14 cellular contexts compared by ENCODE assay signal in the genomic region with DNA sequence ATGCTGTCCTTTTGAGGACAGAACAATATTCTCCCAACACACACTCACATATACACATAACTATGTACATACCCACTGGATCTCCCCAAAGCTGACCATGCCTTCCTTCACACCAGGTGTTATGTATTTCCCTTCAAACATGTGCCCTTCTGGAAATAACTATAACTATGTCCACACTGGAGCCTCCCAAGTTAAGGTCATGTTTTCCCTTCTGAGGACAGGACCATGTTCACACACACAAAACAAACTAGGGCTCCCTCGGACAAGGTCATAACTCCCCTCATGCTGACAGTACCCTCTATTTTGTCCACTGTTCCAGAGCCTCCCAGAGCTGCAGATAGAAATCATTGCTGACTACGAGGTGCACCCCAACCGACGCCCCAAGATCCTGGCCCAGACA. TPM values are rescaled to one million over a fixed set of nuclear protein-coding genes. Genes with fewer than 3 reads are reported as not detected.
DNase-seq lines count a peak whose midpoint lies in the region; ATAC-seq and TF ChIP-seq lines count a peak whose summit lies in the region.
"Had no signal": no experiment of that assay in that cellular context is flagged by ENCODE, and none has a peak within 500 bp of the region (broad histone marks: within the 10 kb centered on the region; RNA-seq: fewer than 3 reads in every experiment).

No MANE protein-coding gene starts in this region.

- H3K9me2 ChIP-seq in SK-N-SH: no peaks in the 10 kb centered on the region

- peaks cover 35 to 37% of the 10 kb centered on the region in 2 experiments for H3K36me3 ChIP-seq in SK-N-SH (replicated peaks in 1 of 2; ENCODE audit: control insufficient read depth in 1 of 2, insufficient read depth in 2 of 2, low read length in 1 of 2)
- peaks cover 50% of the 10 kb centered on the region for H3K36me3 ChIP-seq in adipocyte (ENCODE audit: control insufficient read depth, insufficient read depth, low read length, severe bottlenecking)
- H3K36me3 ChIP-seq in upper lobe of right lung: peaks cover 47% of the 10 kb centered on the region

- H3K4me3 Mint-ChIP-seq in Calu3 (ENCODE audit: low read depth, unreplicated experiment) (no peak overlapping the region), progenitor cell of endocrine pancreas (ENCODE audit: low read depth) (no peak overlapping the region)
- H3K4me3 Mint-ChIP-seq: activated naive CD4-positive, alpha-beta T cell treated with anti-CD3 and anti-CD28 coated beads for 36 hours; mesothelial cell of epicardium; stimulated activated memory B cell treated with anti-CD40 and anti-IgM and Interleukin-4, amounts not matched to agents 10 μg/mL and 1 μg/mL and 100 μg/mL, for 72 hours had no signal

- H3K27ac Mint-ChIP-seq in Calu3 (ENCODE audit: unreplicated experiment) (peak overlapping the region; percentile 24), progenitor cell of endocrine pancreas (peak overlapping the region; percentile 10)
- H3K27ac Mint-ChIP-seq: mesothelial cell of epicardium had no signal

- H3K4me1 ChIP-seq in SK-N-SH (ENCODE audit: control insufficient read depth in 1 of 2, insufficient read depth in 2 of 2, low read depth in 1 of 2, low read length in 1 of 2): no peaks in the 10 kb centered on the region
- H3K4me1 ChIP-seq in adipocyte (ENCODE audit: control insufficient read depth, insufficient read depth, low read length): no peaks in the 10 kb centered on the region
- peaks cover 7% of the 10 kb centered on the region for H3K4me1 ChIP-seq in upper lobe of right lung

- TF ChIP-seq EP300 in SK-N-SH (IDR thresholded peaks at IDR 0.05; ENCODE audit: borderline replicate concordance in 1 of 2, low read depth in 1 of 2, low read length in 1 of 2): no peak

- H3K27me3 ChIP-seq in SK-N-SH (ENCODE audit: insufficient read depth) (no peaks in the 10 kb centered on the region), adipocyte (replicated peaks; ENCODE audit: control insufficient read depth, insufficient read depth, low read length) (no peaks in the 10 kb centered on the region), upper lobe of right lung (no peaks in the 10 kb centered on the region)

- H3K36me3 Mint-ChIP-seq in Calu3 (ENCODE audit: insufficient read depth, unreplicated experiment): peaks cover 62% of the 10 kb centered on the region
- peaks cover 15% of the 10 kb centered on the region for H3K36me3 Mint-ChIP-seq in progenitor cell of endocrine pancreas (ENCODE audit: insufficient read depth)

- H3K9me3 Mint-ChIP-seq in Calu3 (ENCODE audit: low read depth, unreplicated experiment): no peaks in the 10 kb centered on the region
- no peaks in the 10 kb centered on the region for H3K9me3 Mint-ChIP-seq in progenitor cell of endocrine pancreas (ENCODE audit: low read depth)
- H3K9me3 Mint-ChIP-seq: activated naive CD4-positive, alpha-beta T cell treated with anti-CD3 and anti-CD28 coated beads for 36 hours; mesothelial cell of epicardium; stimulated activated memory B cell treated with anti-CD40 and anti-IgM and Interleukin-4, amounts not matched to agents 10 μg/mL and 1 μg/mL and 100 μg/mL, for 72 hours had no signal

- H3K27me3 Mint-ChIP-seq in Calu3 (ENCODE audit: unreplicated experiment) (no peaks in the 10 kb centered on the region), progenitor cell of endocrine pancreas (no peaks in the 10 kb centered on the region)
- H3K27me3 Mint-ChIP-seq: stimulated activated memory B cell treated with anti-CD40 and anti-IgM and Interleukin-4, amounts not matched to agents 10 μg/mL and 1 μg/mL and 100 μg/mL, for 72 hours had no signal

- POLR2A ChIA-PET in SK-N-SH (lab: Yijun Ruan, JAX): interaction anchor here (0.7 to 1.6 kb wide), 2 partner anchors 14 to 15 kb away, joined by 3 to 9 read pairs; a partner anchor contains a TSS

- TF ChIP-seq RAD21 in SK-N-SH (IDR thresholded peaks at IDR 0.05; ENCODE audit: low read length): no peak

- H4K20me1 ChIP-seq in SK-N-SH (ENCODE audit: insufficient read depth): 0 out of 2 replicates have a peak, but pooled peaks cover 3% of the 10 kb centered on the region

- CTCF ChIA-PET in SK-N-SH (lab: Yijun Ruan, JAX) (interaction anchor here (1.3 to 8.4 kb wide), 3 partner anchors 43 to 148 kb away, joined by 3 to 164 read pairs (median 3); a partner anchor contains a TSS), Calu3 (lab: Charles Lee) (no interaction called here)

- H3F3A ChIP-seq in SK-N-SH (replicated peaks; ENCODE audit: insufficient read depth): peaks cover 18% of the 10 kb centered on the region

- BruUV-seq in Calu3 (replicated peaks; lab: Mats Ljungman, UMichigan): no TSS peak

- peak; percentile 11; the same call in 2 of the 3 replicates for ATAC-seq in SK-N-SH treated with all-trans-retinoic acid at 6 μM for 48 hours
- ATAC-seq in upper lobe of right lung: no peak

- no peak for DNase-seq in SK-N-SH
- DNase-seq in Calu3: no peak
- no peak for DNase-seq in adipocyte (ENCODE audit: low read depth)
- no peak for DNase-seq in progenitor cell of endocrine pancreas (ENCODE audit: low spot score, unreplicated experiment)
- no peak for DNase-seq in RKO (ENCODE audit: low spot score)
- no peak for DNase-seq in caudate nucleus (lab: John Stamatoyannopoulos, UW)
- DNase-seq in upper lobe of right lung: no peak
- DNase-seq: 8988T; activated naive CD4-positive, alpha-beta T cell treated with anti-CD3 and anti-CD28 coated beads for 36 hours; NCI-H1436; NCI-H226 had no signal

- WGBS in SK-N-SH (ENCODE audit: low lambda C conversion rate): 91% methylated on average over 4 of the region's 4 CpGs

- H3K9me3 ChIP-seq in SK-N-SH (no peaks in the 10 kb centered on the region), adipocyte (ENCODE audit: control insufficient read depth, low read length) (no peaks in the 10 kb centered on the region), upper lobe of right lung (no peaks in the 10 kb centered on the region)

- intact Hi-C loops in Calu3 (cut with micrococcal nuclease; ENCODE audit: unreplicated experiment): no loop called here
- intact Hi-C loops in upper lobe of right lung (cut with DNase I): no loop called here

- no peak overlapping the region for H3K9ac ChIP-seq in SK-N-SH
- H3K9ac ChIP-seq in adipocyte (ENCODE audit: low read length): peak overlapping the region; percentile 13

- no peaks in the 10 kb centered on the region for H3K4me1 Mint-ChIP-seq in Calu3 (ENCODE audit: low read depth, unreplicated experiment)
- H3K4me1 Mint-ChIP-seq in progenitor cell of endocrine pancreas (ENCODE audit: low read depth): peaks cover 2% of the 10 kb centered on the region

- H3K27ac ChIP-seq in SK-N-SH (ENCODE audit: low read depth in 2 of 2, low read length in 1 of 2) (no peak overlapping the region), caudate nucleus (ENCODE audit: low read depth, low read length) (no peak overlapping the region), upper lobe of right lung (no peak overlapping the region)

- TF ChIP-seq CTCF in SK-N-SH (IDR thresholded peaks at IDR 0.05) (no peak), Calu3 (IDR thresholded peaks at IDR 0.05; ENCODE audit: unreplicated experiment) (no peak), progenitor cell of endocrine pancreas (IDR thresholded peaks at IDR 0.05; ENCODE audit: unreplicated experiment) (no peak), upper lobe of right lung (IDR thresholded peaks at IDR 0.05) (no peak)

- peaks cover 4% of the 10 kb centered on the region; the same call in 1 of the 2 replicates for H3K79me2 ChIP-seq in SK-N-SH (ENCODE audit: insufficient read depth)

- H2AFZ ChIP-seq in SK-N-SH (ENCODE audit: low read depth): no peak overlapping the region

- no peak overlapping the region for H3K4me2 ChIP-seq in SK-N-SH

- no peak overlapping the region for H3K4me3 ChIP-seq in SK-N-SH (ENCODE audit: low read depth in 2 of 2, low read length in 1 of 2)
- H3K4me3 ChIP-seq in adipocyte (ENCODE audit: low read length): no peak overlapping the region
- no peak overlapping the region for H3K4me3 ChIP-seq in upper lobe of right lung

TF ChIP-seq in SK-N-SH treated with all-trans-retinoic acid at 6 μM for 48 hours, 23 proteins besides CTCF, POLR2A, EP300 and RAD21 (continues in another document):
- TF ChIP-seq GLIS3 (CRISPR knock-in tag; IDR thresholded peaks at IDR 0.05): no peak
- TF ChIP-seq TOX (CRISPR knock-in tag; IDR thresholded peaks at IDR 0.05; ENCODE audit: borderline replicate concordance): no peak
- no peak for TF ChIP-seq ISL1 (CRISPR knock-in tag; IDR thresholded peaks at IDR 0.05)
- TF ChIP-seq TCF4 (CRISPR knock-in tag; IDR thresholded peaks at IDR 0.05; ENCODE audit: borderline replicate concordance): no peak
- TF ChIP-seq RARB (CRISPR knock-in tag; IDR thresholded peaks at IDR 0.05): no peak

TF ChIP-seq in SK-N-SH, 30 proteins besides CTCF, POLR2A, EP300 and RAD21 (continues in another document):
- TF ChIP-seq JUND (IDR thresholded peaks at IDR 0.05): no peak
- TF ChIP-seq TEAD4 (IDR thresholded peaks at IDR 0.05; ENCODE audit: borderline replicate concordance, insufficient read depth): no peak
- no peak for TF ChIP-seq EZH2phosphoT487 (IDR thresholded peaks at IDR 0.05; ENCODE audit: borderline replicate concordance, low read depth)
- no peak for TF ChIP-seq SIN3A (IDR thresholded peaks at IDR 0.05; ENCODE audit: borderline replicate concordance, low read depth, low read length)

RNA-seq across cellular contexts. Expression of a gene that starts 7.8 kb away (rescaled TPM):
- 4.0 and 4.3 TPM in 2 replicates for polyA plus RNA-seq in SK-N-SH (2012; rRNA removed)
- polyA plus RNA-seq in SK-N-SH (2012; cell fraction: cytosol; rRNA removed): 1.8 and 2.5 TPM in 2 replicates
- 2.7 and 3.2 TPM in 2 replicates for polyA plus RNA-seq in SK-N-SH (2012; cell fraction: nucleus; rRNA removed)
- total RNA-seq in Calu3 (2022): 13.6 and 15.5 TPM in 2 replicates
- total RNA-seq in progenitor cell of endocrine pancreas: 10.0 and 11.3 TPM in 2 replicates
- total RNA-seq in upper lobe of right lung: 6.9 TPM

RNA-seq across cellular contexts. Expression of a gene that starts 8.0 kb away (rescaled TPM):
- polyA plus RNA-seq in SK-N-SH (2012; rRNA removed): 1.1 and 1.6 TPM in 2 replicates
- 0.93 and 1.1 TPM in 2 replicates for polyA plus RNA-seq in SK-N-SH (2012; cell fraction: cytosol; rRNA removed)
- polyA plus RNA-seq in SK-N-SH (2012; cell fraction: nucleus; rRNA removed): 0.58 and 0.98 TPM in 2 replicates
- total RNA-seq in Calu3 (2022): 4.9 and 6.0 TPM in 2 replicates
- 2.6 and 2.8 TPM in 2 replicates for total RNA-seq in progenitor cell of endocrine pancreas
- total RNA-seq in upper lobe of right lung: 0.87 TPM

RNA-seq across cellular contexts. Expression of a gene that starts 13.8 kb away (rescaled TPM):
- polyA plus RNA-seq in SK-N-SH (2012; rRNA removed): 467 and 551 TPM in 2 replicates
- polyA plus RNA-seq in SK-N-SH (2012; cell fraction: cytosol; rRNA removed): 594 and 715 TPM in 2 replicates
- 153 and 277 TPM in 2 replicates for polyA plus RNA-seq in SK-N-SH (2012; cell fraction: nucleus; rRNA removed)
- total RNA-seq in Calu3 (2022) (686 and 744 TPM in 2 replicates), progenitor cell of endocrine pancreas (308 and 331 TPM in 2 replicates), upper lobe of right lung (401 TPM)

RNA-seq across cellular contexts. Expression of a gene that starts 16.9 kb away (rescaled TPM):
- polyA plus RNA-seq in SK-N-SH (2012; rRNA removed): 1.3 TPM in 2 replicates
- polyA plus RNA-seq in SK-N-SH (2012; cell fraction: cytosol; rRNA removed): 1.1 TPM in 2 replicates
- polyA plus RNA-seq in SK-N-SH (2012; cell fraction: nucleus; rRNA removed): 2.5 and 3.2 TPM in 2 replicates
- total RNA-seq in Calu3 (2022) (1.8 and 2.3 TPM in 2 replicates), progenitor cell of endocrine pancreas (9.4 and 9.5 TPM in 2 replicates), upper lobe of right lung (8.4 TPM)

RNA-seq across cellular contexts. Expression of a gene that starts 42.7 kb away (rescaled TPM):
- 156 and 185 TPM in 2 replicates for polyA plus RNA-seq in SK-N-SH (2012; rRNA removed)
- 111 and 140 TPM in 2 replicates for polyA plus RNA-seq in SK-N-SH (2012; cell fraction: cytosol; rRNA removed)
- polyA plus RNA-seq in SK-N-SH (2012; cell fraction: nucleus; rRNA removed): 215 and 220 TPM in 2 replicates
- total RNA-seq in Calu3 (2022) (111 and 119 TPM in 2 replicates), progenitor cell of endocrine pancreas (213 and 214 TPM in 2 replicates), upper lobe of right lung (167 TPM)
